18 cellular contexts compared by ENCODE assay signal in genomic region chr7:152865011-152865410, GRCh38.
"Had no signal": no experiment of that assay in that cellular context is flagged by ENCODE, and none has a peak within 500 bp of the region (broad histone marks: within the 10 kb centered on the region; RNA-seq: fewer than 3 reads in every experiment).

No MANE protein-coding gene starts in this region.

- H3K36me3 ChIP-seq: MG63 had no signal

- H3K4me3 ChIP-seq: MG63 had no signal

- ATAC-seq: HepG2 had no signal

- H3K4me2 ChIP-seq: SK-N-SH had no signal

- H3K9me3 ChIP-seq: MG63, SK-N-SH had no signal

- DNase-seq: IMR-90, Karpas-422, KG1, MG63, NCI-H1092, NCI-H1105 treated with DMSO at 0.1 percent for 48 hours, NCI-H1417 treated with DMSO at 0.1 percent for 48 hours, NCI-H1694 treated with DMSO at 0.1 percent for 48 hours, NCI-H2081, NCI-H2107, NCI-H2227 treated with DMSO at 0.1 percent for 48 hours, NCI-H524, NCI-H69, NCI-H774, RPMI8226, SHP77, SK-N-SH had no signal

- H3K27me3 ChIP-seq: MG63 had no signal
